In the genomic region with DNA sequence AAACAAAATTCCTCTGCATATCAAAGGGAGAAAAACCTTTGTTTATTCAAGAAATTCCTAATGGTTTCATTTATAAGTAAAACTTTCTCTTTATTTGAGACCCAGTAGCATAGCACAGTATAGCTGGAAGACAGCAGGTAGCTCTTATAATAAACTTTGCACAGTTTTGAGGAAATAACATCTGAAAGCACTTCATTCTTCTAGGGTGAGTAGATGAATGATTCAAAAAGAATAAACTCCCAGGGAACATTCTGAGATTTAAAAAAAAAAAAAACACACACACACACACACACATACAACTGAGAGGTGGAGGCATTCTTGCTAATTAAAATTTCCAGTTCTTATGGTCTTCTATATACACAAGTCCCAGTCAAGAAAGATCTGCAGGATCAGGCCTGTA, we compare ENCODE assay signal across 21 cellular contexts.
"Had no signal": no experiment of that assay in that cellular context is flagged by ENCODE, and none has a peak within 500 bp of the region (broad histone marks: within the 10 kb centered on the region; RNA-seq: fewer than 3 reads in every experiment).

No MANE protein-coding gene starts in this region.

- H3K36me3 ChIP-seq: heart right ventricle, left ventricle myocardium inferior, thyroid gland had no signal

- H3K4me3 ChIP-seq: heart right ventricle, left ventricle myocardium inferior, mucosa of descending colon, thyroid gland had no signal

- DNase-seq: activated CD4-positive, alpha-beta memory T cell treated with anti-CD3 and anti-CD28 coated beads, Interleukin-2, amount 10 ng/mL, durations not matched to agents 7 days and 5 days; activated CD4-positive, alpha-beta T cell treated with anti-CD3 and anti-CD28 coated beads for 48 hours; activated CD4-positive, CD25-positive, alpha-beta regulatory T cell; activated CD8-positive, alpha-beta memory T cell treated with anti-CD3 and anti-CD28 coated beads, Interleukin-2, amount 10 ng/mL, durations not matched to agents 7 days and 5 days; amniotic stem cell; cortex of kidney; heart right ventricle; kidney glomerular epithelial cell; left ventricle myocardium inferior; mucosa of descending colon; naive B cell; stimulated activated CD4-positive, alpha-beta T cell treated with anti-CD3 and anti-CD28 coated beads, Interleukin-12 subunit alpha, Interleukin-12 subunit beta, amount 100 ng/mL, for 4 hours; stimulated activated CD4-positive, alpha-beta T cell treated with anti-CD3 and anti-CD28 coated beads, Interleukin-1b, Interleukin-23, amount 100 ng/mL, for 48 hours; stimulated activated CD8-positive, alpha-beta memory T cell treated with anti-CD3 and anti-CD28 coated beads, Interleukin-4, amount 100 ng/mL, for 48 hours; stimulated activated naive CD4-positive, alpha-beta T cell; T-cell; thyroid gland had no signal

- H3K9ac ChIP-seq: parathyroid adenoma had no signal

- H3K9me3 ChIP-seq: heart right ventricle, left ventricle myocardium inferior, mucosa of descending colon, thyroid gland had no signal

- H2AFZ ChIP-seq: parathyroid adenoma had no signal

- H3K27me3 ChIP-seq: heart right ventricle, thyroid gland had no signal

- ATAC-seq: activated CD8-positive, alpha-beta memory T cell treated with anti-CD3 and anti-CD28 coated beads, Interleukin-2, amount 10 ng/mL, durations not matched to agents 7 days and 5 days; esophagus mucosa; heart right ventricle; mucosa of descending colon; T-cell had no signal

- H3K27ac ChIP-seq: heart right ventricle, left ventricle myocardium inferior, parathyroid adenoma, thyroid gland had no signal

- H3K27me3 Mint-ChIP-seq: activated CD4-positive, alpha-beta memory T cell treated with anti-CD3 and anti-CD28 coated beads, Interleukin-2, amount 10 ng/mL, durations not matched to agents 7 days and 5 days; activated CD8-positive, alpha-beta memory T cell treated with anti-CD3 and anti-CD28 coated beads, Interleukin-2, amount 10 ng/mL, durations not matched to agents 7 days and 5 days; memory B cell; T-cell had no signal

- H3K36me3 Mint-ChIP-seq: activated CD8-positive, alpha-beta memory T cell treated with anti-CD3 and anti-CD28 coated beads, Interleukin-2, amount 10 ng/mL, durations not matched to agents 7 days and 5 days; activated naive CD8-positive, alpha-beta T cell; memory B cell; naive B cell; T-cell had no signal

- H3K4me3 Mint-ChIP-seq: activated CD4-positive, alpha-beta memory T cell treated with anti-CD3 and anti-CD28 coated beads, Interleukin-2, amount 10 ng/mL, durations not matched to agents 7 days and 5 days; activated CD8-positive, alpha-beta memory T cell treated with anti-CD3 and anti-CD28 coated beads, Interleukin-2, amount 10 ng/mL, durations not matched to agents 7 days and 5 days; activated naive CD8-positive, alpha-beta T cell; memory B cell; naive B cell; T-cell had no signal

- H3K27ac Mint-ChIP-seq: activated CD4-positive, alpha-beta memory T cell treated with anti-CD3 and anti-CD28 coated beads, Interleukin-2, amount 10 ng/mL, durations not matched to agents 7 days and 5 days; activated CD8-positive, alpha-beta memory T cell treated with anti-CD3 and anti-CD28 coated beads, Interleukin-2, amount 10 ng/mL, durations not matched to agents 7 days and 5 days; activated naive CD8-positive, alpha-beta T cell; memory B cell; naive B cell; T-cell had no signal

- H3K79me2 ChIP-seq: parathyroid adenoma had no signal

- H3K4me1 ChIP-seq: heart right ventricle, left ventricle myocardium inferior, parathyroid adenoma had no signal

- H3K4me1 Mint-ChIP-seq: activated CD4-positive, alpha-beta memory T cell treated with anti-CD3 and anti-CD28 coated beads, Interleukin-2, amount 10 ng/mL, durations not matched to agents 7 days and 5 days; activated CD8-positive, alpha-beta memory T cell treated with anti-CD3 and anti-CD28 coated beads, Interleukin-2, amount 10 ng/mL, durations not matched to agents 7 days and 5 days; memory B cell; naive B cell; T-cell had no signal
